Comparison of ENCODE assay signal across 32 cellular contexts in genomic region chr13:105642511-105642958, GRCh38.
DNase-seq lines count a peak whose midpoint lies in the region; ATAC-seq and TF ChIP-seq lines count a peak whose summit lies in the region.
"Had no signal": no experiment of that assay in that cellular context is flagged by ENCODE, and none has a peak within 500 bp of the region (broad histone marks: within the 10 kb centered on the region; RNA-seq: fewer than 3 reads in every experiment).

No MANE protein-coding gene starts in this region.

- H3K27me3 ChIP-seq in mesenchymal stem cell (ENCODE audit: control insufficient read depth in 1 of 2, insufficient read depth in 1 of 2, low read length in 2 of 2), result no peaks in the 10 kb centered on the region
- H3K27me3 ChIP-seq: adrenal gland, BE2C, tibial nerve had no signal

- no peaks in the 10 kb centered on the region for H3K79me1 ChIP-seq in mesenchymal stem cell (replicated peaks; ENCODE audit: low read length, poor library complexity, severe bottlenecking)

- 69% methylated on average over 7 of the region's 8 CpGs for WGBS in mesenchymal stem cell

- CTCF ChIA-PET in activated CD4-positive, alpha-beta T cell treated with anti-CD3 and anti-CD28 coated beads for 36 hours (lab: Charles Lee), result no interaction called here

- no peak overlapping the region for H3K27ac Mint-ChIP-seq in activated CD4-positive, alpha-beta T cell treated with anti-CD3 and anti-CD28 coated beads for 36 hours
- no peak overlapping the region for H3K27ac Mint-ChIP-seq in stimulated activated naive B cell treated with anti-CD40 and anti-IgM and Interleukin-4, amounts not matched to agents 10 μg/mL and 1 μg/mL and 100 μg/mL, for 72 hours
- H3K27ac Mint-ChIP-seq: activated naive CD4-positive, alpha-beta T cell treated with anti-CD3 and anti-CD28 coated beads, Interleukin-2, amount 10 ng/mL, durations not matched to agents 7 days and 5 days; activated T-helper 17 cell treated with anti-CD3 and anti-CD28 coated beads, Interleukin-2, amount 50 U/mL, for 72 hours; CD8-positive, alpha-beta T cell; naive thymus-derived CD4-positive, alpha-beta T cell; T-helper 2 cell treated with Interferon-gamma antibody and Interleukin-4, amounts not matched to agents 5 μg/mL and 100 μg/mL, for 36 hours had no signal

- H3K36me3 ChIP-seq in mesenchymal stem cell (ENCODE audit: control insufficient read depth in 1 of 2, insufficient read depth in 2 of 2, low read depth in 1 of 2, low read length in 2 of 2), result no peaks in the 10 kb centered on the region
- H3K36me3 ChIP-seq: adrenal gland, BE2C, prostate gland, tibial nerve had no signal

- H3K4me1 ChIP-seq in mesenchymal stem cell (ENCODE audit: control insufficient read depth, insufficient read depth, low read depth, low read length), result peaks cover 3% of the 10 kb centered on the region
- H3K4me1 ChIP-seq: adrenal gland, BE2C, prostate gland, tibial nerve had no signal

- H2AFZ ChIP-seq in mesenchymal stem cell (ENCODE audit: low read depth, low read length), result no peak overlapping the region
- H2AFZ ChIP-seq: GM23248 had no signal

- H2BK5ac ChIP-seq in mesenchymal stem cell (ENCODE audit: low read depth, low read length, poor library complexity, severe bottlenecking), result peak overlapping the region; percentile 57

- H3K36me3 Mint-ChIP-seq in activated CD4-positive, alpha-beta T cell treated with anti-CD3 and anti-CD28 coated beads for 36 hours (ENCODE audit: low read depth), result no peaks in the 10 kb centered on the region
- H3K36me3 Mint-ChIP-seq in stimulated activated naive B cell treated with anti-CD40 and anti-IgM and Interleukin-4, amounts not matched to agents 10 μg/mL and 1 μg/mL and 100 μg/mL, for 72 hours, result no peaks in the 10 kb centered on the region
- H3K36me3 Mint-ChIP-seq: activated naive CD4-positive, alpha-beta T cell treated with anti-CD3 and anti-CD28 coated beads, Interleukin-2, amount 10 ng/mL, durations not matched to agents 7 days and 5 days; CD8-positive, alpha-beta T cell; naive thymus-derived CD4-positive, alpha-beta T cell had no signal

- H3K14ac ChIP-seq in mesenchymal stem cell (ENCODE audit: low read length in 2 of 2), result peak overlapping the region in 1 of 2 experiments; percentile 26

- no peak overlapping the region for H4K8ac ChIP-seq in mesenchymal stem cell (ENCODE audit: low read length)

- H2BK15ac ChIP-seq in mesenchymal stem cell (ENCODE audit: low read depth, poor library complexity, severe bottlenecking), result no peak overlapping the region

- H3K4me3 ChIP-seq in astrocyte of the spinal cord (ENCODE audit: low read depth, low read length) (no peak overlapping the region), mesenchymal stem cell (ENCODE audit: insufficient read depth in 1 of 2, low read depth in 1 of 2, low read length in 2 of 2) (no peak overlapping the region)
- H3K4me3 ChIP-seq: adrenal gland, GM23248, K562, prostate gland, tibial nerve had no signal

- no peak overlapping the region for H3K23ac ChIP-seq in mesenchymal stem cell (ENCODE audit: low read length in 2 of 2)

- peak overlapping the region; percentile 52 for H3K4me2 ChIP-seq in mesenchymal stem cell (ENCODE audit: low read length, poor library complexity, severe bottlenecking)

- no peaks in the 10 kb centered on the region for H3K27me3 Mint-ChIP-seq in activated CD4-positive, alpha-beta T cell treated with anti-CD3 and anti-CD28 coated beads for 36 hours
- H3K27me3 Mint-ChIP-seq in stimulated activated naive B cell treated with anti-CD40 and anti-IgM and Interleukin-4, amounts not matched to agents 10 μg/mL and 1 μg/mL and 100 μg/mL, for 72 hours, result no peaks in the 10 kb centered on the region
- H3K27me3 Mint-ChIP-seq: activated naive CD4-positive, alpha-beta T cell treated with anti-CD3 and anti-CD28 coated beads, Interleukin-2, amount 10 ng/mL, durations not matched to agents 7 days and 5 days; activated T-helper 17 cell treated with anti-CD3 and anti-CD28 coated beads, Interleukin-2, amount 50 U/mL, for 72 hours; naive thymus-derived CD4-positive, alpha-beta T cell had no signal

- H2BK12ac ChIP-seq in mesenchymal stem cell (ENCODE audit: low read length in 2 of 2), result no peak overlapping the region

- peaks cover 3% of the 10 kb centered on the region for H3K9me3 Mint-ChIP-seq in activated CD4-positive, alpha-beta T cell treated with anti-CD3 and anti-CD28 coated beads for 36 hours (ENCODE audit: low read depth)
- H3K9me3 Mint-ChIP-seq in stimulated activated naive B cell treated with anti-CD40 and anti-IgM and Interleukin-4, amounts not matched to agents 10 μg/mL and 1 μg/mL and 100 μg/mL, for 72 hours, result peaks cover 6 to 7% of the 10 kb centered on the region in 2 donors

- TF ChIP-seq CTCF in astrocyte of the spinal cord (IDR thresholded peaks at IDR 0.05; ENCODE audit: low read depth, low read length), result no peak

- no peak overlapping the region for H2BK120ac ChIP-seq in mesenchymal stem cell (ENCODE audit: low read depth, low read length)

- no peak overlapping the region for H3K4ac ChIP-seq in mesenchymal stem cell (ENCODE audit: low read depth in 1 of 2, low read length in 2 of 2)

- H3K4me3 Mint-ChIP-seq in activated CD4-positive, alpha-beta T cell treated with anti-CD3 and anti-CD28 coated beads for 36 hours, result no peak overlapping the region
- H3K4me3 Mint-ChIP-seq in stimulated activated naive B cell treated with anti-CD40 and anti-IgM and Interleukin-4, amounts not matched to agents 10 μg/mL and 1 μg/mL and 100 μg/mL, for 72 hours, result no peak overlapping the region
- H3K4me3 Mint-ChIP-seq: activated naive CD4-positive, alpha-beta T cell treated with anti-CD3 and anti-CD28 coated beads, Interleukin-2, amount 10 ng/mL, durations not matched to agents 7 days and 5 days; activated T-helper 17 cell treated with anti-CD3 and anti-CD28 coated beads, Interleukin-2, amount 50 U/mL, for 72 hours; CD8-positive, alpha-beta T cell; naive thymus-derived CD4-positive, alpha-beta T cell; T-helper 2 cell treated with Interferon-gamma antibody and Interleukin-4, amounts not matched to agents 5 μg/mL and 100 μg/mL, for 36 hours had no signal

- in situ Hi-C loops in astrocyte of the spinal cord (cut with HindIII; ENCODE audit: low sequenced_read_pairs), result no loop called here

- H3K27ac ChIP-seq in mesenchymal stem cell (ENCODE audit: low read length, poor library complexity, severe bottlenecking), result peak overlapping the region; percentile 85
- H3K27ac ChIP-seq: adrenal gland, epithelial cell of prostate, GM23248, prostate gland, tibial nerve had no signal

- DNase-seq in EH (ENCODE audit: low read depth) (peak; percentile 1), NCI-H226 (peak; percentile 18), astrocyte of the spinal cord (ENCODE audit: low read depth, low spot score) (peak; percentile 39), mesenchymal stem cell (peak; percentile 47), epidermal melanocyte (ENCODE audit: insufficient read length, low spot score) (no peak)
- no peak for DNase-seq in activated CD4-positive, alpha-beta T cell treated with anti-CD3 and anti-CD28 coated beads for 36 hours
- DNase-seq in stimulated activated naive B cell treated with anti-CD40 and anti-IgM and Interleukin-4, amounts not matched to agents 10 μg/mL and 1 μg/mL and 100 μg/mL, for 72 hours, result no peak
- DNase-seq: activated CD4-positive, alpha-beta T cell treated with anti-CD3 and anti-CD28 coated beads for 48 hours; activated naive CD4-positive, alpha-beta T cell treated with anti-CD3 and anti-CD28 coated beads, Interleukin-2, amount 10 ng/mL, durations not matched to agents 7 days and 5 days; adrenal gland; BE2C; CD8-positive, alpha-beta T cell; effector CD4-positive, alpha-beta T cell; GM23248; islet precursor cell; midbrain; naive thymus-derived CD4-positive, alpha-beta T cell; NCI-H1417; NCI-H2029 treated with DMSO at 0.1 percent for 48 hours; NCI-H526; nucleus accumbens; stimulated activated CD4-positive, alpha-beta T cell treated with anti-CD3 and anti-CD28 coated beads, Interleukin-12 subunit alpha, Interleukin-12 subunit beta, amount 100 ng/mL, for 4 hours; stimulated activated CD4-positive, alpha-beta T cell treated with anti-CD3 and anti-CD28 coated beads, Interleukin-4, amount 100 ng/mL, for 1 hour had no signal

- H3K18ac ChIP-seq in mesenchymal stem cell (ENCODE audit: low read depth in 1 of 2, low read length in 2 of 2), result peak overlapping the region in 1 of 2 experiments; percentile 9

- H3K4me1 Mint-ChIP-seq in activated CD4-positive, alpha-beta T cell treated with anti-CD3 and anti-CD28 coated beads for 36 hours, result no peaks in the 10 kb centered on the region
- H3K4me1 Mint-ChIP-seq in stimulated activated naive B cell treated with anti-CD40 and anti-IgM and Interleukin-4, amounts not matched to agents 10 μg/mL and 1 μg/mL and 100 μg/mL, for 72 hours, result no peaks in the 10 kb centered on the region
- H3K4me1 Mint-ChIP-seq: activated naive CD4-positive, alpha-beta T cell treated with anti-CD3 and anti-CD28 coated beads, Interleukin-2, amount 10 ng/mL, durations not matched to agents 7 days and 5 days; activated T-helper 17 cell treated with anti-CD3 and anti-CD28 coated beads, Interleukin-2, amount 50 U/mL, for 72 hours; naive thymus-derived CD4-positive, alpha-beta T cell had no signal

- POLR2A ChIA-PET in activated CD4-positive, alpha-beta T cell treated with anti-CD3 and anti-CD28 coated beads for 36 hours (lab: Charles Lee), result no interaction called here

- peaks cover 23% of the 10 kb centered on the region for H3K9me3 ChIP-seq in mesenchymal stem cell (ENCODE audit: control insufficient read depth, low read length)
- H3K9me3 ChIP-seq: BE2C, prostate gland, tibial nerve had no signal

- intact Hi-C loops in activated CD4-positive, alpha-beta T cell treated with anti-CD3 and anti-CD28 coated beads for 36 hours (cut with DNase I, micrococcal nuclease), result no loop called here

- H3K9ac ChIP-seq in mesenchymal stem cell (ENCODE audit: low read length), result no peak overlapping the region
- H3K9ac ChIP-seq: GM23248 had no signal

- no peak for ATAC-seq in activated CD4-positive, alpha-beta T cell treated with anti-CD3 and anti-CD28 coated beads for 36 hours
- ATAC-seq in GM18511 (IDR thresholded peaks at IDR 0.05; ENCODE audit: unreplicated experiment), result no peak
- no peak for ATAC-seq in stimulated activated naive B cell treated with anti-CD40 and anti-IgM and Interleukin-4, amounts not matched to agents 10 μg/mL and 1 μg/mL and 100 μg/mL, for 72 hours (replicated peaks)
- ATAC-seq: activated T-helper 17 cell treated with anti-CD3 and anti-CD28 coated beads, Interleukin-2, amount 50 U/mL, for 72 hours; CD8-positive, alpha-beta T cell; K562; naive thymus-derived CD4-positive, alpha-beta T cell; Right ventricle myocardium inferior; sciatic nerve had no signal

- peak overlapping the region; percentile 81 for H2AK5ac ChIP-seq in mesenchymal stem cell (ENCODE audit: low read length, severe bottlenecking)

- H4K91ac ChIP-seq in mesenchymal stem cell (ENCODE audit: low read length), result no peak overlapping the region

Comparison
In these comparisons a context has a peak if more than half of its experiments do, and no peak if none do; other contexts are left out.
1. DNase-seq: peak in EH (single experiment), NCI-H226 (single experiment), astrocyte of the spinal cord (single experiment) and mesenchymal stem cell (single experiment); none in activated CD4-positive, alpha-beta T cell treated with anti-CD3 and anti-CD28 coated beads for 36 hours (single experiment), epidermal melanocyte (single experiment) and stimulated activated naive B cell treated with anti-CD40 and anti-IgM and Interleukin-4, amounts not matched to agents 10 μg/mL and 1 μg/mL and 100 μg/mL, for 72 hours (single experiment).